In the genomic region with DNA sequence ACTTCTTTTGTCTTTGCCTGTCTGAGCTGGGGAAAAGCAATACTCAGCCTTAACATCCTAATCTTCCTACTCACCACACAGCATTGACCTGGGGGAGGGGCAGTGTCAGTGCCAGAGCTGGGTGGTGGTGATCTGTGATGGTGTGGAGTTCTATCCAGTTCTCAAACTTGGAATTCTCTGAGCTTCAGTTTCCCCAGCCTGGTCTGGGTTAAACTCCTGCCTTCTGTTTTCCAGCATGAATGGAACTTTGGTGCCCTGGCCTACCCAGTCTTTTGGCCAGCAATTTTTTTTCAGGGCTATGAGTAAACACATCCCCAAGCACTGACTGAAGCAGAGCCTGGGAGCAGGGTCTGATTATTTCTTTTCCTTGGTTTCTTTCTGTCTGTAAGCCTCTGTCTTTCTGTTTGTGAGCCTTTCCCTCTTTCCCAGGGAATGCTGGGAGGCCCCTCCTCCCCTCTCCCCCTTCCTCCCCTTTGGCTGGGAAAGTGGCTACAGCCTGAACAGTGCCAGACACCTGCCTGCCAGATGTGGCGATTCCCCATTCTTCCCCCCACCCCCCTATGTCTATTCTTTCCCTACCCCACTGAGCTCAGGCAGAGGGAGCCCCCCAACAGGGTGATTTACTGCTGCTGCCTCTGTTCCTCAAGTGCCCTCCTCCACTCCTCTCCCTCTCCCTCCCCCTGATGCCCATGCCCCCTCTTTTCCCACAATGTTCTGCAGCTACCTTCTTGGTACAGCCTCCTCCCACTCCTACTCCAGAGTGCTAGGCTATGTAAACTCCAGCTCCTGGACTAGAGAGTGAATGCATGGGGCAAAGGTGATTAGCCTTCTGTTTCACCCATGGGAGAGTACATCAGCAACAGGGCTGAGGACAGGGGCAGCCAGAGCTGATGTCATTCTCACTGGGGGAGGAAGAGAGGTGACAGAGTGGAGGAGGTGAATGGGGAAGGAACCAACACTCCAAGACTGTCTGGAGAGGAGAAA, we compare ENCODE assay signal across 9 cellular contexts. TPM values are rescaled to one million over a fixed set of nuclear protein-coding genes. Genes with fewer than 3 reads are reported as not detected.
DNase-seq lines count a peak whose midpoint lies in the region; ATAC-seq and TF ChIP-seq lines count a peak whose summit lies in the region.
"Had no signal": no experiment of that assay in that cellular context is flagged by ENCODE, and none has a peak within 500 bp of the region (broad histone marks: within the 10 kb centered on the region; RNA-seq: fewer than 3 reads in every experiment).

No MANE protein-coding gene starts in this region.

- no peak for TF ChIP-seq POLR2A in testis (IDR thresholded peaks at IDR 0.05)

- no peak overlapping the region for H3K4me3 ChIP-seq in testis

- H3K9me3 Mint-ChIP-seq in activated CD4-positive, alpha-beta memory T cell treated with anti-CD3 and anti-CD28 coated beads, Interleukin-2, amount 10 ng/mL, durations not matched to agents 7 days and 5 days = no peaks in the 10 kb centered on the region

- intact Hi-C loops in left colon (cut with DNase I, micrococcal nuclease) (no loop called here), testis (cut with DNase I; ENCODE audit: low total_unique reads) (no loop called here)

- no peaks in the 10 kb centered on the region for H3K27me3 ChIP-seq in testis

- H3K36me3 ChIP-seq in testis (ENCODE audit: low read depth, missing control alignments) = no peaks in the 10 kb centered on the region

- no peaks in the 10 kb centered on the region for H3K9me3 ChIP-seq in testis

- ATAC-seq in left colon = peak; percentile 18

- POLR2A ChIA-PET in activated CD4-positive, alpha-beta memory T cell treated with anti-CD3 and anti-CD28 coated beads, Interleukin-2, amount 10 ng/mL, durations not matched to agents 7 days and 5 days (lab: Charles Lee) = interaction anchor here (1.1 to 1.8 kb wide), 3 partner anchors 9 to 72 kb away, joined by 4 to 5 read pairs (median 5); partner anchors contain the start of genes CBX5 and HNRNPA1

- CTCF ChIA-PET in activated CD4-positive, alpha-beta memory T cell treated with anti-CD3 and anti-CD28 coated beads, Interleukin-2, amount 10 ng/mL, durations not matched to agents 7 days and 5 days (lab: Charles Lee) = interaction anchor here (0.6 to 1.7 kb wide), 7 partner anchors 15 to 29 kb away, joined by 3 to 6 read pairs (median 3); partner anchors contain the start of gene COPZ1

- 13 to 56% methylated on average over 1 of the region's 1 CpG for WGBS in testis, 2 donors

- peaks cover 31% of the 10 kb centered on the region for H3K36me3 Mint-ChIP-seq in activated CD4-positive, alpha-beta memory T cell treated with anti-CD3 and anti-CD28 coated beads, Interleukin-2, amount 10 ng/mL, durations not matched to agents 7 days and 5 days (ENCODE audit: low read depth)

- H3K27me3 Mint-ChIP-seq in activated CD4-positive, alpha-beta memory T cell treated with anti-CD3 and anti-CD28 coated beads, Interleukin-2, amount 10 ng/mL, durations not matched to agents 7 days and 5 days = no peaks in the 10 kb centered on the region

- H3K4me1 ChIP-seq in testis = peaks cover 59% of the 10 kb centered on the region

- H3K4me3 Mint-ChIP-seq in activated CD4-positive, alpha-beta memory T cell treated with anti-CD3 and anti-CD28 coated beads, Interleukin-2, amount 10 ng/mL, durations not matched to agents 7 days and 5 days = no peak overlapping the region

- peak; percentile 14 for DNase-seq in NCI-H1694 (lab: John Stamatoyannopoulos, UW)
- DNase-seq in amygdala (lab: John Stamatoyannopoulos, UW) = peak in 36 of 56 donors; percentile 20 to 79 (median 44)
- DNase-seq in left colon = no peak
- no peak for DNase-seq in testis
- DNase-seq in activated CD4-positive, alpha-beta memory T cell treated with anti-CD3 and anti-CD28 coated beads, Interleukin-2, amount 10 ng/mL, durations not matched to agents 7 days and 5 days = no peak
- DNase-seq in NCI-H146 treated with DMSO at 0.1 percent for 48 hours (lab: John Stamatoyannopoulos, UW; ENCODE audit: unreplicated experiment) = no peak
- no peak for DNase-seq in activated naive CD4-positive, alpha-beta T cell treated with anti-CD3 and anti-CD28 coated beads, Interleukin-2, amount 50 U/mL, for 16 hours
- DNase-seq in stimulated activated CD4-positive, alpha-beta T cell treated with anti-CD3 and anti-CD28 coated beads, Interleukin-2, amount 100 ng/mL, for 48 hours = no peak

- TF ChIP-seq CTCF in testis (IDR thresholded peaks at IDR 0.05) = no peak

- H3K27ac ChIP-seq in testis = peak overlapping the region; percentile 11 to 31

- peaks cover 13% of the 10 kb centered on the region for H3K4me1 Mint-ChIP-seq in activated CD4-positive, alpha-beta memory T cell treated with anti-CD3 and anti-CD28 coated beads, Interleukin-2, amount 10 ng/mL, durations not matched to agents 7 days and 5 days

- no peak overlapping the region for H3K27ac Mint-ChIP-seq in activated CD4-positive, alpha-beta memory T cell treated with anti-CD3 and anti-CD28 coated beads, Interleukin-2, amount 10 ng/mL, durations not matched to agents 7 days and 5 days

RNA-seq across cellular contexts. Expression of gene GPR84, which starts 11.1 kb away (rescaled TPM):
- total RNA-seq in left colon = under 1 TPM in 1 of 2 donors, not detected in 1; 0.50 TPM
- under 1 TPM in 1 of 2 donors, not detected in 1; 0.43 TPM for total RNA-seq in testis
- polyA plus RNA-seq in testis (ENCODE audit: insufficient read depth, low read depth, low replicate concordance) = 0.58 TPM
- under 1 TPM; 0.18 to 0.25 TPM for total RNA-seq in activated CD4-positive, alpha-beta memory T cell treated with anti-CD3 and anti-CD28 coated beads, Interleukin-2, amount 10 ng/mL, durations not matched to agents 7 days and 5 days
- total RNA-seq: HT1080 had no signal

RNA-seq across cellular contexts. Expression of gene COPZ1, which starts 28.3 kb away (rescaled TPM):
- total RNA-seq in left colon (100 to 1,000 TPM; 119 to 129 TPM), testis (10 to 100 TPM; 45.9 to 63.9 TPM)
- 123 TPM for polyA plus RNA-seq in testis (ENCODE audit: insufficient read depth, low read depth, low replicate concordance)
- 100 to 1,000 TPM; 126 to 130 TPM for total RNA-seq in activated CD4-positive, alpha-beta memory T cell treated with anti-CD3 and anti-CD28 coated beads, Interleukin-2, amount 10 ng/mL, durations not matched to agents 7 days and 5 days

RNA-seq across cellular contexts. Expression of gene ZNF385A, which starts 31.4 kb away (rescaled TPM):
- total RNA-seq in left colon (1 to 10 TPM; 4.0 to 8.3 TPM), testis (1 to 10 TPM; 3.5 to 5.6 TPM)
- 10.9 TPM for polyA plus RNA-seq in testis (ENCODE audit: insufficient read depth, low read depth, low replicate concordance)
- total RNA-seq in activated CD4-positive, alpha-beta memory T cell treated with anti-CD3 and anti-CD28 coated beads, Interleukin-2, amount 10 ng/mL, durations not matched to agents 7 days and 5 days = 1 to 10 TPM in 1 of 2 experiments, under 1 TPM in 1; 0.38 to 1.2 TPM

RNA-seq across cellular contexts. Expression of gene NFE2, which starts 52.4 kb away (rescaled TPM):
- total RNA-seq in left colon (under 1 TPM; 0.14 to 0.18 TPM), testis (1 to 10 TPM in 1 of 2 donors, under 1 TPM in 1; 0.94 to 1.9 TPM)
- 2.6 TPM for polyA plus RNA-seq in testis (ENCODE audit: insufficient read depth, low read depth, low replicate concordance)
- total RNA-seq in activated CD4-positive, alpha-beta memory T cell treated with anti-CD3 and anti-CD28 coated beads, Interleukin-2, amount 10 ng/mL, durations not matched to agents 7 days and 5 days = under 1 TPM in 1 of 2 experiments, not detected in 1; 0.20 TPM

Comparison
In these comparisons a context has a peak if more than half of its experiments do, and no peak if none do; other contexts are left out.
1. DNase-seq: peak in NCI-H1694 (single experiment) and amygdala (36 of 56); none in left colon (0 of 2), testis (single experiment), activated CD4-positive, alpha-beta memory T cell treated with anti-CD3 and anti-CD28 coated beads, Interleukin-2, amount 10 ng/mL, durations not matched to agents 7 days and 5 days (single experiment), NCI-H146 treated with DMSO at 0.1 percent for 48 hours (single experiment), activated naive CD4-positive, alpha-beta T cell treated with anti-CD3 and anti-CD28 coated beads, Interleukin-2, amount 50 U/mL, for 16 hours (single experiment) and stimulated activated CD4-positive, alpha-beta T cell treated with anti-CD3 and anti-CD28 coated beads, Interleukin-2, amount 100 ng/mL, for 48 hours (0 of 2).